In genomic region chr1:6052543-6053205, GRCh38 we compare ENCODE assay signal across 8 cellular contexts. TPM values are rescaled to one million over a fixed set of nuclear protein-coding genes. Genes with fewer than 3 reads are reported as not detected.
A peak's percentile ranks its signal among the peaks of the same experiment; 100 is the strongest.
DNase-seq lines count a peak whose midpoint lies in the region; ATAC-seq lines count a peak whose summit lies in the region.

No MANE protein-coding gene starts in this region.

- peaks cover 71% of the 10 kb centered on the region for H3K4me1 Mint-ChIP-seq in dendritic cell treated with granulocyte-macrophage colony-stimulating factor and Interleukin-4, amounts not matched to agents 40 ng/mL and 50 ng/mL, for 4 days (ENCODE audit: low read depth)

- DNase-seq in NOMO-1 treated with DMSO at 0.1 percent for 48 hours (lab: John Stamatoyannopoulos, UW; ENCODE audit: unreplicated experiment) (peak; percentile 11), NOMO-1 treated with dmso at 0.1 percent for 144 hours (lab: John Stamatoyannopoulos, UW; ENCODE audit: unreplicated experiment) (no peak), NCI-H1105 treated with DMSO at 0.1 percent for 48 hours (lab: John Stamatoyannopoulos, UW) (peak; percentile 85), T1000 (lab: John Stamatoyannopoulos, UW) (peak; percentile 27), left lobe of liver (ENCODE audit: low spot score) (no peak), stromal cell of bone marrow (ENCODE audit: low read depth) (peak; percentile 39)

- intact Hi-C loops in dendritic cell treated with granulocyte-macrophage colony-stimulating factor and Interleukin-4, amounts not matched to agents 40 ng/mL and 50 ng/mL, for 4 days (cut with micrococcal nuclease): loop anchor here (5.0 to 10.0 kb wide), 2 partner anchors 132 to 195 kb away; partner anchors contain the start of gene CHD5

- H3K36me3 Mint-ChIP-seq in dendritic cell treated with granulocyte-macrophage colony-stimulating factor and Interleukin-4, amounts not matched to agents 40 ng/mL and 50 ng/mL, for 4 days (ENCODE audit: low read depth): peaks cover 86% of the 10 kb centered on the region

- H3K4me3 Mint-ChIP-seq in dendritic cell treated with granulocyte-macrophage colony-stimulating factor and Interleukin-4, amounts not matched to agents 40 ng/mL and 50 ng/mL, for 4 days: no peak overlapping the region

- H3K27ac Mint-ChIP-seq in dendritic cell treated with granulocyte-macrophage colony-stimulating factor and Interleukin-4, amounts not matched to agents 40 ng/mL and 50 ng/mL, for 4 days: peak overlapping the region; percentile 30

- H3K9me3 Mint-ChIP-seq in dendritic cell treated with granulocyte-macrophage colony-stimulating factor and Interleukin-4, amounts not matched to agents 40 ng/mL and 50 ng/mL, for 4 days: no peaks in the 10 kb centered on the region

- H3K27me3 Mint-ChIP-seq in dendritic cell treated with granulocyte-macrophage colony-stimulating factor and Interleukin-4, amounts not matched to agents 40 ng/mL and 50 ng/mL, for 4 days: no peaks in the 10 kb centered on the region

- ATAC-seq in left lobe of liver (peak; percentile 75), HG02885 (IDR thresholded peaks at IDR 0.05; ENCODE audit: poor library complexity, unreplicated experiment) (no peak)

RNA-seq across cellular contexts. Expression of gene KCNAB2, which starts 7.0 kb away (rescaled TPM):
- total RNA-seq in left lobe of liver: 6.9 TPM

Comparison
In these comparisons a context has a peak if more than half of its experiments do, and no peak if none do; other contexts are left out.
1. DNase-seq: peak in NOMO-1 treated with DMSO at 0.1 percent for 48 hours (single experiment), NCI-H1105 treated with DMSO at 0.1 percent for 48 hours (single experiment), T1000 (single experiment) and stromal cell of bone marrow (single experiment); none in NOMO-1 treated with dmso at 0.1 percent for 144 hours (single experiment) and left lobe of liver (single experiment).